Comparison of ENCODE assay signal across 1 cellular context in the genomic region with DNA sequence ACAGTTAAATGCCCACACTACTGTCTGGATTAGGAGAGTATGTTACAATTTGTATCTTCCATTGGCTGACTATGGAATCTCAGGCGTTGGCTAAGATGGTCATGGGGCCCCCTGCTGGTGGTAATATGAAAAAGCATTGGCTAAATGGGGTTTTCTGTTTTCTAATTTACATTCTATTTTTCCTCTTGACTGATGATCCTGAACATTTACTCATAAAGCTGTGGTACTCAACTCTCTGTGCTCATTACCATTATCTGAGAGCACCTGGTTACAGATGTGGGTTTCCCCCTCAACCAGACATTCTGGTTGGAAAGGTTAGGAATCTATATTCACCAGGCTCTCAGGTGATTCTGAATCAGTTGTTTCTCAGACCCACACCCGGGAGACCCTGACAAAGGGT.
TF ChIP-seq lines count a peak whose summit lies in the region.

No MANE protein-coding gene starts in this region.

TF ChIP-seq in H1, 55 proteins besides CTCF, POLR2A, EP300 and RAD21 (continued from another document):
- TF ChIP-seq, protein P1, sequence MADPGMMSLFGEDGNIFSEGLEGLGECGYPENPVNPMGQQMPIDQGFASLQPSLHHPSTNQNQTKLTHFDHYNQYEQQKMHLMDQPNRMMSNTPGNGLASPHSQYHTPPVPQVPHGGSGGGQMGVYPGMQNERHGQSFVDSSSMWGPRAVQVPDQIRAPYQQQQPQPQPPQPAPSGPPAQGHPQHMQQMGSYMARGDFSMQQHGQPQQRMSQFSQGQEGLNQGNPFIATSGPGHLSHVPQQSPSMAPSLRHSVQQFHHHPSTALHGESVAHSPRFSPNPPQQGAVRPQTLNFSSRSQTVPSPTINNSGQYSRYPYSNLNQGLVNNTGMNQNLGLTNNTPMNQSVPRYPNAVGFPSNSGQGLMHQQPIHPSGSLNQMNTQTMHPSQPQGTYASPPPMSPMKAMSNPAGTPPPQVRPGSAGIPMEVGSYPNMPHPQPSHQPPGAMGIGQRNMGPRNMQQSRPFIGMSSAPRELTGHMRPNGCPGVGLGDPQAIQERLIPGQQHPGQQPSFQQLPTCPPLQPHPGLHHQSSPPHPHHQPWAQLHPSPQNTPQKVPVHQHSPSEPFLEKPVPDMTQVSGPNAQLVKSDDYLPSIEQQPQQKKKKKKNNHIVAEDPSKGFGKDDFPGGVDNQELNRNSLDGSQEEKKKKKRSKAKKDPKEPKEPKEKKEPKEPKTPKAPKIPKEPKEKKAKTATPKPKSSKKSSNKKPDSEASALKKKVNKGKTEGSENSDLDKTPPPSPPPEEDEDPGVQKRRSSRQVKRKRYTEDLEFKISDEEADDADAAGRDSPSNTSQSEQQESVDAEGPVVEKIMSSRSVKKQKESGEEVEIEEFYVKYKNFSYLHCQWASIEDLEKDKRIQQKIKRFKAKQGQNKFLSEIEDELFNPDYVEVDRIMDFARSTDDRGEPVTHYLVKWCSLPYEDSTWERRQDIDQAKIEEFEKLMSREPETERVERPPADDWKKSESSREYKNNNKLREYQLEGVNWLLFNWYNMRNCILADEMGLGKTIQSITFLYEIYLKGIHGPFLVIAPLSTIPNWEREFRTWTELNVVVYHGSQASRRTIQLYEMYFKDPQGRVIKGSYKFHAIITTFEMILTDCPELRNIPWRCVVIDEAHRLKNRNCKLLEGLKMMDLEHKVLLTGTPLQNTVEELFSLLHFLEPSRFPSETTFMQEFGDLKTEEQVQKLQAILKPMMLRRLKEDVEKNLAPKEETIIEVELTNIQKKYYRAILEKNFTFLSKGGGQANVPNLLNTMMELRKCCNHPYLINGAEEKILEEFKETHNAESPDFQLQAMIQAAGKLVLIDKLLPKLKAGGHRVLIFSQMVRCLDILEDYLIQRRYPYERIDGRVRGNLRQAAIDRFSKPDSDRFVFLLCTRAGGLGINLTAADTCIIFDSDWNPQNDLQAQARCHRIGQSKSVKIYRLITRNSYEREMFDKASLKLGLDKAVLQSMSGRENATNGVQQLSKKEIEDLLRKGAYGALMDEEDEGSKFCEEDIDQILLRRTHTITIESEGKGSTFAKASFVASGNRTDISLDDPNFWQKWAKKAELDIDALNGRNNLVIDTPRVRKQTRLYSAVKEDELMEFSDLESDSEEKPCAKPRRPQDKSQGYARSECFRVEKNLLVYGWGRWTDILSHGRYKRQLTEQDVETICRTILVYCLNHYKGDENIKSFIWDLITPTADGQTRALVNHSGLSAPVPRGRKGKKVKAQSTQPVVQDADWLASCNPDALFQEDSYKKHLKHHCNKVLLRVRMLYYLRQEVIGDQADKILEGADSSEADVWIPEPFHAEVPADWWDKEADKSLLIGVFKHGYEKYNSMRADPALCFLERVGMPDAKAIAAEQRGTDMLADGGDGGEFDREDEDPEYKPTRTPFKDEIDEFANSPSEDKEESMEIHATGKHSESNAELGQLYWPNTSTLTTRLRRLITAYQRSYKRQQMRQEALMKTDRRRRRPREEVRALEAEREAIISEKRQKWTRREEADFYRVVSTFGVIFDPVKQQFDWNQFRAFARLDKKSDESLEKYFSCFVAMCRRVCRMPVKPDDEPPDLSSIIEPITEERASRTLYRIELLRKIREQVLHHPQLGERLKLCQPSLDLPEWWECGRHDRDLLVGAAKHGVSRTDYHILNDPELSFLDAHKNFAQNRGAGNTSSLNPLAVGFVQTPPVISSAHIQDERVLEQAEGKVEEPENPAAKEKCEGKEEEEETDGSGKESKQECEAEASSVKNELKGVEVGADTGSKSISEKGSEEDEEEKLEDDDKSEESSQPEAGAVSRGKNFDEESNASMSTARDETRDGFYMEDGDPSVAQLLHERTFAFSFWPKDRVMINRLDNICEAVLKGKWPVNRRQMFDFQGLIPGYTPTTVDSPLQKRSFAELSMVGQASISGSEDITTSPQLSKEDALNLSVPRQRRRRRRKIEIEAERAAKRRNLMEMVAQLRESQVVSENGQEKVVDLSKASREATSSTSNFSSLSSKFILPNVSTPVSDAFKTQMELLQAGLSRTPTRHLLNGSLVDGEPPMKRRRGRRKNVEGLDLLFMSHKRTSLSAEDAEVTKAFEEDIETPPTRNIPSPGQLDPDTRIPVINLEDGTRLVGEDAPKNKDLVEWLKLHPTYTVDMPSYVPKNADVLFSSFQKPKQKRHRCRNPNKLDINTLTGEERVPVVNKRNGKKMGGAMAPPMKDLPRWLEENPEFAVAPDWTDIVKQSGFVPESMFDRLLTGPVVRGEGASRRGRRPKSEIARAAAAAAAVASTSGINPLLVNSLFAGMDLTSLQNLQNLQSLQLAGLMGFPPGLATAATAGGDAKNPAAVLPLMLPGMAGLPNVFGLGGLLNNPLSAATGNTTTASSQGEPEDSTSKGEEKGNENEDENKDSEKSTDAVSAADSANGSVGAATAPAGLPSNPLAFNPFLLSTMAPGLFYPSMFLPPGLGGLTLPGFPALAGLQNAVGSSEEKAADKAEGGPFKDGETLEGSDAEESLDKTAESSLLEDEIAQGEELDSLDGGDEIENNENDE (IDR thresholded peaks at IDR 0.05; ENCODE audit: insufficient replicate concordance, low read length) = no peak
